1 cellular context compared by ENCODE assay signal in genomic region chr12:47946413-47947107, GRCh38.
TF ChIP-seq lines count a peak whose summit lies in the region.

No MANE protein-coding gene starts in this region.

TF ChIP-seq in HepG2, 621 proteins besides CTCF, POLR2A, EP300 and RAD21:
- TF ChIP-seq NFE2L2 (IDR thresholded peaks at IDR 0.05; ENCODE audit: low read length) (no peak), U2AF2 (IDR thresholded peaks at IDR 0.05; ENCODE audit: low read depth, low read length) (no peak), ZNF687 (CRISPR knock-in tag; IDR thresholded peaks at IDR 0.05) (peak; percentile 51), ZNF34 (CRISPR knock-in tag; IDR thresholded peaks at IDR 0.05; ENCODE audit: borderline replicate concordance) (no peak), ZNF431 (CRISPR knock-in tag; IDR thresholded peaks at IDR 0.05; ENCODE audit: borderline replicate concordance, low read depth) (no peak), ZFYVE20 (CRISPR knock-in tag; IDR thresholded peaks at IDR 0.05; ENCODE audit: borderline replicate concordance, low read depth) (no peak), ZFP37 (CRISPR knock-in tag; IDR thresholded peaks at IDR 0.05; ENCODE audit: borderline replicate concordance) (no peak), ZSCAN9 (CRISPR knock-in tag; IDR thresholded peaks at IDR 0.05; ENCODE audit: borderline replicate concordance) (no peak), GATA4 (IDR thresholded peaks at IDR 0.05; ENCODE audit: borderline replicate concordance, low read depth) (no peak), NRL (CRISPR knock-in tag; IDR thresholded peaks at IDR 0.05; ENCODE audit: borderline replicate concordance) (peak; percentile 17; the same call in 1 of the 2 replicates), MAFK (conservative IDR thresholded peaks at IDR 0.05 in 1 of 2, IDR thresholded peaks at IDR 0.05 in 1 of 2; ENCODE audit: low read length in 2 of 2) (0 out of 4 replicates have a peak, but pooled peaks of 1 of the 2 experiments have one; percentile 0), FOXJ3 (CRISPR knock-in tag; IDR thresholded peaks at IDR 0.05; ENCODE audit: borderline replicate concordance) (no peak), HNRNPH1 (optimal IDR thresholded peaks at IDR 0.05; ENCODE audit: low read depth, low read length) (no peak), PAF1 (CRISPR knock-in tag; IDR thresholded peaks at IDR 0.05) (no peak), NR2F6 (IDR thresholded peaks at IDR 0.05) (no peak), NR2F6 (CRISPR knock-in tag; IDR thresholded peaks at IDR 0.05) (no peak), CHD4 (IDR thresholded peaks at IDR 0.05; ENCODE audit: borderline replicate concordance, low read length) (no peak), ZNF501 (CRISPR knock-in tag; IDR thresholded peaks at IDR 0.05) (0 out of 2 replicates have a peak, but pooled peaks have one; percentile 33), MAFG (CRISPR knock-in tag; IDR thresholded peaks at IDR 0.05) (no peak), ZNF383 (CRISPR knock-in tag; IDR thresholded peaks at IDR 0.05; ENCODE audit: borderline replicate concordance) (no peak), HINFP (CRISPR knock-in tag; IDR thresholded peaks at IDR 0.05; ENCODE audit: low read depth) (no peak), HNRNPLL (IDR thresholded peaks at IDR 0.05; ENCODE audit: low read depth, low read length, poor library complexity, severe bottlenecking) (no peak), ZSCAN20 (CRISPR knock-in tag; IDR thresholded peaks at IDR 0.05; ENCODE audit: borderline replicate concordance) (no peak), ERF (CRISPR knock-in tag; IDR thresholded peaks at IDR 0.05) (no peak), NCOA2 (CRISPR knock-in tag; IDR thresholded peaks at IDR 0.05) (no peak), RAD51 (IDR thresholded peaks at IDR 0.05; ENCODE audit: borderline replicate concordance) (no peak), ZFX (CRISPR knock-in tag; IDR thresholded peaks at IDR 0.05; ENCODE audit: low read depth) (peak; percentile 54), ZNF891 (CRISPR knock-in tag; IDR thresholded peaks at IDR 0.05) (no peak), IKZF1 (IDR thresholded peaks at IDR 0.05) (no peak), TAF1 (CRISPR knock-in tag; IDR thresholded peaks at IDR 0.05) (no peak), RNF219 (CRISPR knock-in tag; IDR thresholded peaks at IDR 0.05) (no peak), DNMT3B (CRISPR knock-in tag; conservative IDR thresholded peaks at IDR 0.05) (no peak), ZFP36L1 (CRISPR knock-in tag; IDR thresholded peaks at IDR 0.05) (no peak), NR1H2 (CRISPR knock-in tag; IDR thresholded peaks at IDR 0.05; ENCODE audit: borderline replicate concordance, low read depth) (no peak), ZNF574 (CRISPR knock-in tag; IDR thresholded peaks at IDR 0.05) (no peak), KAT2B (IDR thresholded peaks at IDR 0.05; ENCODE audit: borderline replicate concordance, low read depth, low read length) (no peak)
- TF ChIP-seq, protein P1, sequence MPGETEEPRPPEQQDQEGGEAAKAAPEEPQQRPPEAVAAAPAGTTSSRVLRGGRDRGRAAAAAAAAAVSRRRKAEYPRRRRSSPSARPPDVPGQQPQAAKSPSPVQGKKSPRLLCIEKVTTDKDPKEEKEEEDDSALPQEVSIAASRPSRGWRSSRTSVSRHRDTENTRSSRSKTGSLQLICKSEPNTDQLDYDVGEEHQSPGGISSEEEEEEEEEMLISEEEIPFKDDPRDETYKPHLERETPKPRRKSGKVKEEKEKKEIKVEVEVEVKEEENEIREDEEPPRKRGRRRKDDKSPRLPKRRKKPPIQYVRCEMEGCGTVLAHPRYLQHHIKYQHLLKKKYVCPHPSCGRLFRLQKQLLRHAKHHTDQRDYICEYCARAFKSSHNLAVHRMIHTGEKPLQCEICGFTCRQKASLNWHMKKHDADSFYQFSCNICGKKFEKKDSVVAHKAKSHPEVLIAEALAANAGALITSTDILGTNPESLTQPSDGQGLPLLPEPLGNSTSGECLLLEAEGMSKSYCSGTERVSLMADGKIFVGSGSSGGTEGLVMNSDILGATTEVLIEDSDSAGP (CRISPR knock-in tag; IDR thresholded peaks at IDR 0.05; ENCODE audit: borderline replicate concordance) = 0 out of 2 replicates have a peak, but pooled peaks have one; percentile 11
- TF ChIP-seq, protein P2, sequence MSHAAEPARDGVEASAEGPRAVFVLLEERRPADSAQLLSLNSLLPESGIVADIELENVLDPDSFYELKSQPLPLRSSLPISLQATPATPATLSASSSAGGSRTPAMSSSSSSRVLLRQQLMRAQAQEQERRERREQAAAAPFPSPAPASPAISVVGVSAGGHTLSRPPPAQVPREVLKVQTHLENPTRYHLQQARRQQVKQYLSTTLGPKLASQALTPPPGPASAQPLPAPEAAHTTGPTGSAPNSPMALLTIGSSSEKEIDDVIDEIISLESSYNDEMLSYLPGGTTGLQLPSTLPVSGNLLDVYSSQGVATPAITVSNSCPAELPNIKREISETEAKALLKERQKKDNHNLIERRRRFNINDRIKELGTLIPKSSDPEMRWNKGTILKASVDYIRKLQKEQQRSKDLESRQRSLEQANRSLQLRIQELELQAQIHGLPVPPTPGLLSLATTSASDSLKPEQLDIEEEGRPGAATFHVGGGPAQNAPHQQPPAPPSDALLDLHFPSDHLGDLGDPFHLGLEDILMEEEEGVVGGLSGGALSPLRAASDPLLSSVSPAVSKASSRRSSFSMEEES (CRISPR knock-in tag; IDR thresholded peaks at IDR 0.05) = no peak
- TF ChIP-seq, protein P3, sequence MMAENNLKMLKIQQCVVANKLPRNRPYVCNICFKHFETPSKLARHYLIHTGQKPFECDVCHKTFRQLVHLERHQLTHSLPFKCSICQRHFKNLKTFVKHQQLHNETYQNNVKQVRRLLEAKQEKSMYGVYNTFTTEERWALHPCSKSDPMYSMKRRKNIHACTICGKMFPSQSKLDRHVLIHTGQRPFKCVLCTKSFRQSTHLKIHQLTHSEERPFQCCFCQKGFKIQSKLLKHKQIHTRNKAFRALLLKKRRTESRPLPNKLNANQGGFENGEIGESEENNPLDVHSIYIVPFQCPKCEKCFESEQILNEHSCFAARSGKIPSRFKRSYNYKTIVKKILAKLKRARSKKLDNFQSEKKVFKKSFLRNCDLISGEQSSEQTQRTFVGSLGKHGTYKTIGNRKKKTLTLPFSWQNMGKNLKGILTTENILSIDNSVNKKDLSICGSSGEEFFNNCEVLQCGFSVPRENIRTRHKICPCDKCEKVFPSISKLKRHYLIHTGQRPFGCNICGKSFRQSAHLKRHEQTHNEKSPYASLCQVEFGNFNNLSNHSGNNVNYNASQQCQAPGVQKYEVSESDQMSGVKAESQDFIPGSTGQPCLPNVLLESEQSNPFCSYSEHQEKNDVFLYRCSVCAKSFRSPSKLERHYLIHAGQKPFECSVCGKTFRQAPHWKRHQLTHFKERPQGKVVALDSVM (CRISPR knock-in tag; IDR thresholded peaks at IDR 0.05) = no peak
- TF ChIP-seq, protein P4, sequence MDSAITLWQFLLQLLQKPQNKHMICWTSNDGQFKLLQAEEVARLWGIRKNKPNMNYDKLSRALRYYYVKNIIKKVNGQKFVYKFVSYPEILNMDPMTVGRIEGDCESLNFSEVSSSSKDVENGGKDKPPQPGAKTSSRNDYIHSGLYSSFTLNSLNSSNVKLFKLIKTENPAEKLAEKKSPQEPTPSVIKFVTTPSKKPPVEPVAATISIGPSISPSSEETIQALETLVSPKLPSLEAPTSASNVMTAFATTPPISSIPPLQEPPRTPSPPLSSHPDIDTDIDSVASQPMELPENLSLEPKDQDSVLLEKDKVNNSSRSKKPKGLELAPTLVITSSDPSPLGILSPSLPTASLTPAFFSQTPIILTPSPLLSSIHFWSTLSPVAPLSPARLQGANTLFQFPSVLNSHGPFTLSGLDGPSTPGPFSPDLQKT (CRISPR knock-in tag; IDR thresholded peaks at IDR 0.05; ENCODE audit: borderline replicate concordance) = no peak
- TF ChIP-seq, protein P5, sequence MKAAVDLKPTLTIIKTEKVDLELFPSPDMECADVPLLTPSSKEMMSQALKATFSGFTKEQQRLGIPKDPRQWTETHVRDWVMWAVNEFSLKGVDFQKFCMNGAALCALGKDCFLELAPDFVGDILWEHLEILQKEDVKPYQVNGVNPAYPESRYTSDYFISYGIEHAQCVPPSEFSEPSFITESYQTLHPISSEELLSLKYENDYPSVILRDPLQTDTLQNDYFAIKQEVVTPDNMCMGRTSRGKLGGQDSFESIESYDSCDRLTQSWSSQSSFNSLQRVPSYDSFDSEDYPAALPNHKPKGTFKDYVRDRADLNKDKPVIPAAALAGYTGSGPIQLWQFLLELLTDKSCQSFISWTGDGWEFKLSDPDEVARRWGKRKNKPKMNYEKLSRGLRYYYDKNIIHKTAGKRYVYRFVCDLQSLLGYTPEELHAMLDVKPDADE (CRISPR knock-in tag; IDR thresholded peaks at IDR 0.05) = no peak
- TF ChIP-seq, protein P6, sequence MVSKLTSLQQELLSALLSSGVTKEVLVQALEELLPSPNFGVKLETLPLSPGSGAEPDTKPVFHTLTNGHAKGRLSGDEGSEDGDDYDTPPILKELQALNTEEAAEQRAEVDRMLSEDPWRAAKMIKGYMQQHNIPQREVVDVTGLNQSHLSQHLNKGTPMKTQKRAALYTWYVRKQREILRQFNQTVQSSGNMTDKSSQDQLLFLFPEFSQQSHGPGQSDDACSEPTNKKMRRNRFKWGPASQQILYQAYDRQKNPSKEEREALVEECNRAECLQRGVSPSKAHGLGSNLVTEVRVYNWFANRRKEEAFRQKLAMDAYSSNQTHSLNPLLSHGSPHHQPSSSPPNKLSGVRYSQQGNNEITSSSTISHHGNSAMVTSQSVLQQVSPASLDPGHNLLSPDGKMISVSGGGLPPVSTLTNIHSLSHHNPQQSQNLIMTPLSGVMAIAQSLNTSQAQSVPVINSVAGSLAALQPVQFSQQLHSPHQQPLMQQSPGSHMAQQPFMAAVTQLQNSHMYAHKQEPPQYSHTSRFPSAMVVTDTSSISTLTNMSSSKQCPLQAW (CRISPR knock-in tag; IDR thresholded peaks at IDR 0.05) = peak; percentile 27; the same call in 1 of the 2 replicates
